Comparison of ENCODE assay signal across 17 cellular contexts in the genomic region with DNA sequence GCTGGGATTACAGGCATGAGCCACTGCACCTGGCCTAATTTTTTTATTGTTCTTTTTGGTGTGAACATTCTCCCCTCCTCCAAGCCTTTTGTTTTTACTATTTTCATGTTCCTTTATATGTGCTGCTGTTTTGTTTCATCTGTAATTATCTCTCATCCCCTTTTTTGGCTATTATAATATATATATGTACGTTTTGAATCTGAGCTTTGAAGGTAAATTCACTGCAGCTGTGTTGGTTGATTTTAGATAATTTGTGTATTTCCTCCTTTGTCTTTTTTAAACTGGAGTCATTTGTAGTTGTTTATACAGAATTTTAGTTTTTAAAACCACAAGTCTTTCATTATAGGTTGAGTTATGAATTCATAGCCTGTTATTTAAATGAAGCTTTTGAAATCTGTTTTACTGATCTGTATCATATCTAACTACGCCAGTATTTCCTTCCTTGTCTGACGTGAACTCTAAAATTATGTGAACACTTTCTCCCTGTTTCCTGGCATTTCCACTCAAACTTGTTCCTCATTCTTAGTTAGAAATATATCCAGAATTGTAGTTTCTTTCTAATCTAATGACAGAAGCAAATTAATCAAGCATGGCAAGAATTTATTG. TPM values are rescaled to one million over a fixed set of nuclear protein-coding genes. Genes with fewer than 3 reads are reported as not detected.
A peak's percentile ranks its signal among the peaks of the same experiment; 100 is the strongest.
DNase-seq lines count a peak whose midpoint lies in the region; ATAC-seq, FAIRE-seq and TF ChIP-seq lines count a peak whose summit lies in the region.
"Had no signal": no experiment of that assay in that cellular context is flagged by ENCODE, and none has a peak within 500 bp of the region (broad histone marks: within the 10 kb centered on the region; RNA-seq: fewer than 3 reads in every experiment).

No MANE protein-coding gene starts in this region.

- CTCF ChIA-PET in endothelial cell of umbilical vein (lab: Charles Lee) = interaction anchor here (0.9 to 2.9 kb wide), 9 partner anchors 9 to 471 kb away, joined by 3 to 10 read pairs (median 3); no protein-coding TSS in a partner anchor

- peak overlapping the region; percentile 96 for H3K4me2 ChIP-seq in endothelial cell of umbilical vein (ENCODE audit: insufficient read depth, low read length)

- POLR2A ChIA-PET in endothelial cell of umbilical vein (lab: Charles Lee) = interaction anchor here (1.4 kb wide), 1 partner anchor 56 kb away, joined by 5 read pairs; a partner anchor contains a TSS

- H3K9me1 ChIP-seq in endothelial cell of umbilical vein (replicated peaks; ENCODE audit: control insufficient read depth, extremely low read depth, insufficient read depth, low read length) = no peaks in the 10 kb centered on the region

- no peaks in the 10 kb centered on the region for H3K27me3 ChIP-seq in left ventricle myocardium inferior (ENCODE audit: low read depth)
- no peaks in the 10 kb centered on the region for H3K27me3 ChIP-seq in endothelial cell of umbilical vein (ENCODE audit: control insufficient read depth in 2 of 2, insufficient read depth in 2 of 2, low read length in 2 of 2)
- no peaks in the 10 kb centered on the region for H3K27me3 ChIP-seq in upper lobe of right lung
- H3K27me3 ChIP-seq: foreskin keratinocyte had no signal

- H3K27ac ChIP-seq in left ventricle myocardium inferior (replicated peaks) = peak overlapping the region; percentile 63
- peak overlapping the region; percentile 81 for H3K27ac ChIP-seq in endothelial cell of umbilical vein (ENCODE audit: insufficient read depth, low read depth, low read length)
- H3K27ac ChIP-seq in upper lobe of right lung = peak overlapping the region; percentile 12
- H3K27ac ChIP-seq: foreskin keratinocyte had no signal

- TF ChIP-seq POLR2A in endothelial cell of umbilical vein (IDR thresholded peaks at IDR 0.05; ENCODE audit: low read depth, low read length) = no peak

- H3K9ac ChIP-seq in endothelial cell of umbilical vein (replicated peaks; ENCODE audit: extremely low read depth, insufficient read depth, low read length) = peak overlapping the region; percentile 69

- H3K9me3 ChIP-seq in left ventricle myocardium inferior (replicated peaks) (peaks cover 17% of the 10 kb centered on the region), T-helper 17 cell (ENCODE audit: control insufficient read depth, low read length, poor library complexity, severe bottlenecking) (no peaks in the 10 kb centered on the region), endothelial cell of umbilical vein (replicated peaks; ENCODE audit: control insufficient read depth, insufficient read depth, low read length) (peaks cover 2% of the 10 kb centered on the region), upper lobe of right lung (peaks cover 3% of the 10 kb centered on the region)

- H3K4me1 ChIP-seq in left ventricle myocardium inferior = peaks cover 77% of the 10 kb centered on the region
- peaks cover 54% of the 10 kb centered on the region for H3K4me1 ChIP-seq in endothelial cell of umbilical vein (ENCODE audit: control insufficient read depth, extremely low read depth, insufficient read depth, low read length)
- H3K4me1 ChIP-seq in upper lobe of right lung = peaks cover 22% of the 10 kb centered on the region

- H2AFZ ChIP-seq in endothelial cell of umbilical vein (ENCODE audit: low read depth, low read length) = no peak overlapping the region

- H3K36me3 ChIP-seq in left ventricle myocardium inferior (peaks cover 15% of the 10 kb centered on the region), endothelial cell of umbilical vein (ENCODE audit: control insufficient read depth in 2 of 2, extremely low read depth in 1 of 2, insufficient read depth in 2 of 2, low read length in 2 of 2) (no peaks in the 10 kb centered on the region), upper lobe of right lung (peaks cover 7% of the 10 kb centered on the region)

- peaks cover 38% of the 10 kb centered on the region for H3K4me1 Mint-ChIP-seq in T-helper 17 cell

- no TSS peak for BruUV-seq in endothelial cell of umbilical vein (replicated peaks; lab: Mats Ljungman, UMichigan)

- no peak for ATAC-seq in left cardiac atrium
- peak; percentile 83 for ATAC-seq in T-helper 17 cell
- no peak for ATAC-seq in upper lobe of right lung
- ATAC-seq in HG02588 (IDR thresholded peaks at IDR 0.05; ENCODE audit: unreplicated experiment) = no peak
- ATAC-seq: foreskin keratinocyte; stimulated activated naive B cell treated with anti-CD40 and anti-IgM and Interleukin-4, amounts not matched to agents 10 μg/mL and 1 μg/mL and 100 μg/mL, for 72 hours had no signal

- no peaks in the 10 kb centered on the region for H3K27me3 Mint-ChIP-seq in T-helper 17 cell
- H3K27me3 Mint-ChIP-seq: stimulated activated naive B cell treated with anti-CD40 and anti-IgM and Interleukin-4, amounts not matched to agents 10 μg/mL and 1 μg/mL and 100 μg/mL, for 72 hours had no signal

- peak overlapping the region; percentile 56 for H3K4me3 Mint-ChIP-seq in T-helper 17 cell

- intact Hi-C loops in left ventricle myocardium inferior (cut with micrococcal nuclease) = no loop called here
- intact Hi-C loops in left cardiac atrium (cut with DNase I) = no loop called here
- intact Hi-C loops in endothelial cell of umbilical vein (cut with micrococcal nuclease) = loop anchor here (1.0 to 5.0 kb wide), 4 partner anchors 9 to 469 kb away; no protein-coding TSS in a partner anchor
- intact Hi-C loops in upper lobe of right lung (cut with DNase I) = no loop called here

- dilution Hi-C loops in endothelial cell of umbilical vein (cut with MboI; ENCODE audit: extremely low pct_ligation_motif_present, low sequenced_read_pairs) = no loop called here

- DNase-seq in left ventricle myocardium inferior (no peak), left cardiac atrium (no peak), T-helper 17 cell (no peak), endothelial cell of umbilical vein (ENCODE audit: low read depth, low spot score) (peak; percentile 84), upper lobe of right lung (no peak), DMS53 treated with DMSO at 0.1 percent for 48 hours (lab: John Stamatoyannopoulos, UW; ENCODE audit: unreplicated experiment) (no peak), amygdala (lab: John Stamatoyannopoulos, UW) (no peak)
- DNase-seq: amniotic stem cell; effector CD8-positive, alpha-beta T cell; EL; foreskin keratinocyte; GOT3; MV-4-11; NCI-H345; stimulated activated CD4-positive, alpha-beta T cell treated with anti-CD3 and anti-CD28 coated beads, Interleukin-4, amount 100 ng/mL, for 1 hour; stimulated activated naive B cell treated with anti-CD40 and anti-IgM and Interleukin-4, amounts not matched to agents 10 μg/mL and 1 μg/mL and 100 μg/mL, for 72 hours had no signal

- no peaks in the 10 kb centered on the region for H4K20me1 ChIP-seq in endothelial cell of umbilical vein (replicated peaks; ENCODE audit: control insufficient read depth, extremely low read depth, insufficient read depth, low read length)

- peaks cover 8% of the 10 kb centered on the region for H3K36me3 Mint-ChIP-seq in T-helper 17 cell (ENCODE audit: low read depth)

- peak; percentile 28 for FAIRE-seq in endothelial cell of umbilical vein (lab: Jason Lieb, UNC)

- peak overlapping the region; percentile 94 for H3K27ac Mint-ChIP-seq in T-helper 17 cell
- H3K27ac Mint-ChIP-seq: stimulated activated naive B cell treated with anti-CD40 and anti-IgM and Interleukin-4, amounts not matched to agents 10 μg/mL and 1 μg/mL and 100 μg/mL, for 72 hours had no signal

- peaks cover 87% of the 10 kb centered on the region for H3K79me2 ChIP-seq in endothelial cell of umbilical vein (ENCODE audit: control insufficient read depth, insufficient read depth, low read length)

- TF ChIP-seq CTCF in left ventricle myocardium inferior (IDR thresholded peaks at IDR 0.05; ENCODE audit: borderline replicate concordance) = no peak
- TF ChIP-seq CTCF in endothelial cell of umbilical vein (IDR thresholded peaks at IDR 0.05; ENCODE audit: extremely low read depth in 1 of 2, insufficient read depth in 1 of 2, low read depth in 1 of 2, low read length in 2 of 2) = no peak
- no peak for TF ChIP-seq CTCF in upper lobe of right lung (IDR thresholded peaks at IDR 0.05)

- H3K4me3 ChIP-seq in left ventricle myocardium inferior = peak overlapping the region; percentile 10
- H3K4me3 ChIP-seq in endothelial cell of umbilical vein (replicated peaks in 1 of 3; ENCODE audit: insufficient read depth in 1 of 3, low read depth in 1 of 3, low read length in 3 of 3) = peak overlapping the region in 1 of 3 experiments; percentile 52
- no peak overlapping the region for H3K4me3 ChIP-seq in upper lobe of right lung

TF ChIP-seq in endothelial cell of umbilical vein, 7 proteins besides CTCF, POLR2A, EP300 and RAD21 (continues in another document):
- no peak for TF ChIP-seq EZH2 (IDR thresholded peaks at IDR 0.05; ENCODE audit: borderline replicate concordance, low read depth, low read length, severe bottlenecking)
- TF ChIP-seq, protein P1, sequence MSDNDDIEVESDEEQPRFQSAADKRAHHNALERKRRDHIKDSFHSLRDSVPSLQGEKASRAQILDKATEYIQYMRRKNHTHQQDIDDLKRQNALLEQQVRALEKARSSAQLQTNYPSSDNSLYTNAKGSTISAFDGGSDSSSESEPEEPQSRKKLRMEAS (IDR thresholded peaks at IDR 0.05; ENCODE audit: insufficient read depth, insufficient read length) = no peak

RNA-seq across cellular contexts. Expression of a gene that starts 54.9 kb away (rescaled TPM):
- 49.9 TPM for total RNA-seq in left ventricle myocardium inferior
- 10 to 100 TPM; 76.7 to 79.7 TPM for total RNA-seq in left cardiac atrium
- total RNA-seq in T-helper 17 cell = 10 to 100 TPM; 84.9 to 89.3 TPM
- total RNA-seq in endothelial cell of umbilical vein = 75.3 and 76.9 TPM in 2 replicates
- polyA plus RNA-seq in endothelial cell of umbilical vein = 6.7 and 8.0 TPM in 2 replicates
- polyA plus RNA-seq in endothelial cell of umbilical vein (2011; cell fraction: cytosol; rRNA removed) = 19.3 and 21.5 TPM in 2 replicates
- 30.8 and 38.3 TPM in 2 replicates for polyA plus RNA-seq in endothelial cell of umbilical vein (2011; cell fraction: nucleus; rRNA removed)
- 54.9 and 57.4 TPM in 2 replicates for polyA plus RNA-seq in endothelial cell of umbilical vein (2012)
- polyA minus RNA-seq in endothelial cell of umbilical vein = 50.5 and 53.5 TPM in 2 replicates
- 181 TPM for polyA minus RNA-seq in endothelial cell of umbilical vein (2011; cell fraction: cytosol; rRNA and poly(A)+ RNA removed)
- polyA minus RNA-seq in endothelial cell of umbilical vein (2011; cell fraction: nucleus; rRNA and poly(A)+ RNA removed) = 132 and 167 TPM in 2 replicates
- 101 TPM for total RNA-seq in upper lobe of right lung

RNA-seq across cellular contexts. Expression of a gene that starts 55.0 kb away (rescaled TPM):
- total RNA-seq in left ventricle myocardium inferior (0.19 TPM), left cardiac atrium (under 1 TPM; 0.56 to 0.58 TPM), T-helper 17 cell (under 1 TPM; 0.21 to 0.55 TPM), endothelial cell of umbilical vein (0.21 and 0.31 TPM in 2 replicates), upper lobe of right lung (0.41 TPM)
- polyA plus RNA-seq in endothelial cell of umbilical vein = 0.14 and 0.18 TPM in 2 replicates
- 0.17 and 0.20 TPM in 2 replicates for polyA plus RNA-seq in endothelial cell of umbilical vein (2011; cell fraction: cytosol; rRNA removed)
- 0.13 and 0.22 TPM in 2 replicates for polyA plus RNA-seq in endothelial cell of umbilical vein (2011; cell fraction: nucleus; rRNA removed)
- 0.16 and 0.21 TPM in 2 replicates for polyA plus RNA-seq in endothelial cell of umbilical vein (2012)
- polyA minus RNA-seq in endothelial cell of umbilical vein = 0.32 and 0.38 TPM in 2 replicates
- polyA minus RNA-seq in endothelial cell of umbilical vein (2011; cell fraction: cytosol; rRNA and poly(A)+ RNA removed) = 2.3 TPM
- polyA minus RNA-seq in endothelial cell of umbilical vein (2011; cell fraction: nucleus; rRNA and poly(A)+ RNA removed) = 0.34 and 0.53 TPM in 2 replicates

Comparison
In these comparisons a context has a peak if more than half of its experiments do, and no peak if none do; other contexts are left out.
1. H3K27ac ChIP-seq: peak in every context shown above with its lines; median percentile 81 in endothelial cell of umbilical vein; 63 in left ventricle myocardium inferior; 12 in upper lobe of right lung.